ENCODE assay signal across 8 cellular contexts in genomic region chr1:154866995-154867795, GRCh38. TPM values are rescaled to one million over a fixed set of nuclear protein-coding genes. Genes with fewer than 3 reads are reported as not detected.
DNase-seq lines count a peak whose midpoint lies in the region; ATAC-seq, FAIRE-seq and TF ChIP-seq lines count a peak whose summit lies in the region.

No MANE protein-coding gene starts in this region.

- H3K4me1 ChIP-seq in esophagus squamous epithelium = peaks cover 15 to 42% (median 28%) of the 10 kb centered on the region in 3 donors
- peaks cover 6% of the 10 kb centered on the region for H3K4me1 ChIP-seq in rectal smooth muscle tissue (ENCODE audit: control insufficient read depth, insufficient read depth, low read length)
- peaks cover 19% of the 10 kb centered on the region for H3K4me1 ChIP-seq in HAP-1

- peak; percentile 61 for FAIRE-seq in GM18507 (lab: Jason Lieb, UNC)

- peaks cover 0 to 61% (median 3%) of the 10 kb centered on the region in 4 donors for H3K27me3 ChIP-seq in esophagus squamous epithelium
- peaks cover 8% of the 10 kb centered on the region for H3K27me3 ChIP-seq in rectal smooth muscle tissue (ENCODE audit: control insufficient read depth, insufficient read depth, low read length)
- H3K27me3 ChIP-seq in HAP-1 (ENCODE audit: low read depth) = peaks cover 4% of the 10 kb centered on the region; the same call in 1 of the 2 replicates

- H3K36me3 Mint-ChIP-seq in T-helper 2 cell treated with Interferon-gamma antibody and Interleukin-4, amounts not matched to agents 5 μg/mL and 100 μg/mL, for 36 hours (ENCODE audit: low read depth) = no peaks in the 10 kb centered on the region

- H3K27ac ChIP-seq in esophagus squamous epithelium (peak overlapping the region in 3 of 4 donors; percentile 4 to 14 (median 9)), rectal smooth muscle tissue (ENCODE audit: low read depth, low read length) (no peak overlapping the region)

- no peaks in the 10 kb centered on the region for H3K36me3 ChIP-seq in esophagus squamous epithelium
- no peaks in the 10 kb centered on the region for H3K36me3 ChIP-seq in rectal smooth muscle tissue (ENCODE audit: control insufficient read depth, insufficient read depth, low read length)
- no peaks in the 10 kb centered on the region for H3K36me3 ChIP-seq in HAP-1 (replicated peaks)

- intact Hi-C loops in esophagus squamous epithelium (cut with DNase I) = no loop called here

- TF ChIP-seq CTCF in esophagus squamous epithelium (IDR thresholded peaks at IDR 0.05) = peak in 2 of 6 experiments; percentile 2 to 4

- H3K9ac ChIP-seq in rectal smooth muscle tissue (ENCODE audit: low read length) = no peak overlapping the region

- WGBS in esophagus squamous epithelium, 2 donors = 0 to 4% methylated on average over 8 to 10 of the region's 25 CpGs

- H3K27me3 Mint-ChIP-seq in T-helper 2 cell treated with Interferon-gamma antibody and Interleukin-4, amounts not matched to agents 5 μg/mL and 100 μg/mL, for 36 hours (ENCODE audit: low read depth) = peaks cover 26% of the 10 kb centered on the region

- H3K9me3 Mint-ChIP-seq in T-helper 2 cell treated with Interferon-gamma antibody and Interleukin-4, amounts not matched to agents 5 μg/mL and 100 μg/mL, for 36 hours = no peaks in the 10 kb centered on the region

- peak overlapping the region in 3 of 4 donors; percentile 35 to 49 (median 43) for H3K4me3 ChIP-seq in esophagus squamous epithelium
- peak overlapping the region; percentile 60 for H3K4me3 ChIP-seq in rectal smooth muscle tissue (ENCODE audit: low read length)
- H3K4me3 ChIP-seq in HAP-1 = no peak overlapping the region

- DNase-seq in GM18507 (ENCODE audit: extremely low spot score, insufficient read length, low read depth) (no peak), NCI-H446 (lab: John Stamatoyannopoulos, UW) (peak; percentile 36 to 82), esophagus squamous epithelium (lab: John Stamatoyannopoulos, UW) (no peak), activated gamma-delta T cell (lab: John Stamatoyannopoulos, UW) (no peak), HAP-1 (ENCODE audit: low spot score in 2 of 2) (no peak)
- no peak for DNase-seq in T-helper 2 cell treated with Interferon-gamma antibody and Interleukin-4, amounts not matched to agents 5 μg/mL and 100 μg/mL, for 36 hours (ENCODE audit: low spot score)

- no peak for TF ChIP-seq POLR2A in esophagus squamous epithelium (IDR thresholded peaks at IDR 0.05)

- H3K9me3 ChIP-seq in esophagus squamous epithelium (no peaks in the 10 kb centered on the region), HAP-1 (no peaks in the 10 kb centered on the region)

- peaks cover 13% of the 10 kb centered on the region for H3K4me1 Mint-ChIP-seq in T-helper 2 cell treated with Interferon-gamma antibody and Interleukin-4, amounts not matched to agents 5 μg/mL and 100 μg/mL, for 36 hours (ENCODE audit: low read depth)

- in situ Hi-C loops in HAP-1 (cut with MboI; ENCODE audit: low sequenced_read_pairs) = no loop called here

- H3K27ac Mint-ChIP-seq in T-helper 2 cell treated with Interferon-gamma antibody and Interleukin-4, amounts not matched to agents 5 μg/mL and 100 μg/mL, for 36 hours = no peak overlapping the region

- H3K4me3 Mint-ChIP-seq in T-helper 2 cell treated with Interferon-gamma antibody and Interleukin-4, amounts not matched to agents 5 μg/mL and 100 μg/mL, for 36 hours = no peak overlapping the region

- ATAC-seq in HG03354 (IDR thresholded peaks at IDR 0.05; ENCODE audit: poor library complexity, severe bottlenecking, unreplicated experiment) = no peak

RNA-seq across cellular contexts. Expression of gene KCNN3, which starts 2.9 kb away (rescaled TPM):
- 1 to 10 TPM in 1 of 4 donors, under 1 TPM in 3; 0.08 to 1.7 (median 0.50) TPM for total RNA-seq in esophagus squamous epithelium

Comparison
In these comparisons a context has a peak if more than half of its experiments do, and no peak if none do; other contexts are left out.
1. DNase-seq: peak in NCI-H446 (2 of 2); none in GM18507 (single experiment), esophagus squamous epithelium (single experiment), T-helper 2 cell treated with Interferon-gamma antibody and Interleukin-4, amounts not matched to agents 5 μg/mL and 100 μg/mL, for 36 hours (single experiment), activated gamma-delta T cell (single experiment) and HAP-1 (0 of 2).